ENCODE assay signal across 8 cellular contexts in the genomic region with DNA sequence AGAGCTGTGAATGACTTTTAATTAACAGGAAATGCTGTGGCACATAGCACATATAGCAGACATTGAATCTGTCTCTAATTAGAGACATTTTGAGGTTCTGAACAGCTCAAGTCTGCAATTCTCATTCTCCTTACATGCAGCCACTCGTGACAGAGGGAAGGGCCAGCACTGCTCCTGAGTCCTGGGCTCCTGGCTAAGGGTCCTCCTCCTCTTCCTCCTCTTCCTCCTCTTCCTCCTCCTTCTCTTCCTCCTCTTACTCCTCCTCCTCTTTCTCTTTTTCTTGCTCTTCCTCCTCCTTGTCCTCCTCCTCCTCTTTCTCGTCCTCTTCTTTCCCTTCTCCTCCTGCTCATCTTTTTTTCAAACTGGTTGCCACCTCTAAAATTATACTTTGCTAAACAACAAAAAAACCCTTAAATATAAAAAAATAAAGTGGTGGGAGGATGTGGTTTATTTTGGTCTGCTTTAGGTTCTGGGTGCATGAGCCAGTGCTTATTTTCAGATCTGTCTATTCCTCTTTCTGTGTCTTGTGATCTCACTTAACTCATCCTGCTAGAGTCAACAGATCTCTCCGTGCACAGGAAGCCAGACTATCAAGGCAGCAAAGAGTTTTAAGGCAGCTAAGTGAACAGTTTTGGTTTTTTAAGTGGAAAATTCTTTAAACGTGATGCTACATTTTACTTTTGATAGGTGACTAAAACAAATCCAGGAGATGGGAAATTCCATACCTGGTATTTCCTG.
DNase-seq lines count a peak whose midpoint lies in the region; ATAC-seq and TF ChIP-seq lines count a peak whose summit lies in the region.

No MANE protein-coding gene starts in this region.

- H3K9me3 ChIP-seq in osteoblast (ENCODE audit: low read depth, low read length) = peaks cover 3% of the 10 kb centered on the region

- no peaks in the 10 kb centered on the region for H3K27me3 Mint-ChIP-seq in activated T-helper 17 cell treated with anti-CD3 and anti-CD28 coated beads, Interleukin-2, amount 50 U/mL, for 72 hours

- H3K4me2 ChIP-seq in osteoblast (ENCODE audit: insufficient read depth, low read length) = peak overlapping the region; percentile 5

- no peak for TF ChIP-seq CTCF in osteoblast (IDR thresholded peaks at IDR 0.05; ENCODE audit: extremely low read depth, low read depth, low read length)

- peak overlapping the region; percentile 74 for H3K27ac Mint-ChIP-seq in activated T-helper 17 cell treated with anti-CD3 and anti-CD28 coated beads, Interleukin-2, amount 50 U/mL, for 72 hours

- H3K9me3 Mint-ChIP-seq in activated T-helper 17 cell treated with anti-CD3 and anti-CD28 coated beads, Interleukin-2, amount 50 U/mL, for 72 hours = peaks cover 7% of the 10 kb centered on the region

- H3K27ac ChIP-seq in osteoblast (ENCODE audit: low read depth, low read length) = peak overlapping the region; percentile 49

- no peak overlapping the region for H3K4me3 ChIP-seq in osteoblast (ENCODE audit: insufficient read depth, low read length)

- peaks cover 25% of the 10 kb centered on the region for H3K4me1 Mint-ChIP-seq in activated T-helper 17 cell treated with anti-CD3 and anti-CD28 coated beads, Interleukin-2, amount 50 U/mL, for 72 hours

- H3K36me3 ChIP-seq in osteoblast (ENCODE audit: insufficient read depth, low read length) = no peaks in the 10 kb centered on the region

- no peaks in the 10 kb centered on the region for H3K36me3 Mint-ChIP-seq in activated T-helper 17 cell treated with anti-CD3 and anti-CD28 coated beads, Interleukin-2, amount 50 U/mL, for 72 hours (ENCODE audit: low read depth)

- peak; percentile 84 for ATAC-seq in GM19438 (IDR thresholded peaks at IDR 0.05; ENCODE audit: low read depth, unreplicated experiment)
- ATAC-seq in HG03442 (IDR thresholded peaks at IDR 0.05; ENCODE audit: unreplicated experiment) = peak; percentile 87
- peak; percentile 95 for ATAC-seq in activated T-helper 17 cell treated with anti-CD3 and anti-CD28 coated beads, Interleukin-2, amount 50 U/mL, for 72 hours (replicated peaks)

- DNase-seq in Daoy (ENCODE audit: low read depth) = peak; percentile 21
- DNase-seq in osteoblast (ENCODE audit: insufficient read length, low spot score, missing footprints) = peak; percentile 64
- no peak for DNase-seq in AG08395 (ENCODE audit: low spot score)
- no peak for DNase-seq in NCI-H146 (lab: John Stamatoyannopoulos, UW)
- no peak for DNase-seq in cerebellar cortex (ENCODE audit: low spot score)

- no peaks in the 10 kb centered on the region for H3K79me2 ChIP-seq in osteoblast (ENCODE audit: insufficient read depth, low read length)

- peaks cover 29% of the 10 kb centered on the region for H3K4me1 ChIP-seq in osteoblast (ENCODE audit: insufficient read depth, low read length)

- peak overlapping the region; percentile 71 for H3K4me3 Mint-ChIP-seq in activated T-helper 17 cell treated with anti-CD3 and anti-CD28 coated beads, Interleukin-2, amount 50 U/mL, for 72 hours

- no peaks in the 10 kb centered on the region for H3K27me3 ChIP-seq in osteoblast (ENCODE audit: insufficient read depth, low read length)

- H4K20me1 ChIP-seq in osteoblast (ENCODE audit: insufficient read depth, low read length) = no peaks in the 10 kb centered on the region

- H2AFZ ChIP-seq in osteoblast (ENCODE audit: low read length) = peak overlapping the region; percentile 54

Comparison
In these comparisons a context has a peak if more than half of its experiments do, and no peak if none do; other contexts are left out.
1. DNase-seq: peak in Daoy (single experiment) and osteoblast (single experiment); none in AG08395 (single experiment), NCI-H146 (single experiment) and cerebellar cortex (single experiment).
2. Peak in every context shown above with its lines, with median percentiles within 50 percentile points of each other: ATAC-seq.